1 cellular context compared by ENCODE assay signal in genomic region chr12:93569301-93569655, GRCh38.
TF ChIP-seq lines count a peak whose summit lies in the region.

No MANE protein-coding gene starts in this region.

TF ChIP-seq in H1, 55 proteins besides CTCF, POLR2A, EP300 and RAD21 (continued from another document):
- TF ChIP-seq ATF2 (IDR thresholded peaks at IDR 0.05; ENCODE audit: low read length), result no peak
- no peak for TF ChIP-seq KDM1A (IDR thresholded peaks at IDR 0.05; ENCODE audit: borderline replicate concordance, low read length)
